In genomic region chr6:87909849-87910248, GRCh38 we compare ENCODE assay signal across 14 cellular contexts.
DNase-seq lines count a peak whose midpoint lies in the region; ATAC-seq and TF ChIP-seq lines count a peak whose summit lies in the region.
"Had no signal": no experiment of that assay in that cellular context is flagged by ENCODE, and none has a peak within 500 bp of the region (broad histone marks: within the 10 kb centered on the region; RNA-seq: fewer than 3 reads in every experiment).

No MANE protein-coding gene starts in this region.

- TF ChIP-seq CTCF in AG09309 (IDR thresholded peaks at IDR 0.05; ENCODE audit: control insufficient read depth, insufficient read depth, low read depth, low read length, missing control alignments), result no peak
- TF ChIP-seq CTCF in left lung (IDR thresholded peaks at IDR 0.05), result no peak
- no peak for TF ChIP-seq CTCF in CD4-positive, alpha-beta T cell (IDR thresholded peaks at IDR 0.05)
- TF ChIP-seq CTCF in spleen (IDR thresholded peaks at IDR 0.05 in 8 of 11, conservative IDR thresholded peaks at IDR 0.05 in 3 of 11), result no peak

- no peaks in the 10 kb centered on the region for H3K9me3 ChIP-seq in left lung
- no peaks in the 10 kb centered on the region for H3K9me3 ChIP-seq in CD4-positive, alpha-beta T cell (ENCODE audit: control insufficient read depth, low read length)
- H3K9me3 ChIP-seq in spleen, result no peaks in the 10 kb centered on the region
- H3K9me3 ChIP-seq: esophagus squamous epithelium had no signal

- H3K27me3 ChIP-seq in left lung (no peaks in the 10 kb centered on the region), spleen (replicated peaks in 1 of 7) (peaks cover 0 to 13% (median 0%) of the 10 kb centered on the region in 7 donors)
- H3K27me3 ChIP-seq in CD4-positive, alpha-beta T cell (ENCODE audit: control insufficient read depth, insufficient read depth, low read length), result peaks cover 7% of the 10 kb centered on the region

- no peak overlapping the region for H3K27ac Mint-ChIP-seq in CD4-positive, alpha-beta T cell
- H3K27ac Mint-ChIP-seq: memory B cell, T-helper 17 cell had no signal

- ATAC-seq in left lung (peak; percentile 35), GM21737 (IDR thresholded peaks at IDR 0.05; ENCODE audit: unreplicated experiment) (no peak)
- ATAC-seq in CD4-positive, alpha-beta T cell (ENCODE audit: poor library complexity), result no peak
- ATAC-seq: T-helper 17 cell had no signal

- H3K27ac ChIP-seq in left lung, result no peak overlapping the region
- H3K27ac ChIP-seq in CD4-positive, alpha-beta T cell (ENCODE audit: low read depth, low read length), result no peak overlapping the region
- no peak overlapping the region for H3K27ac ChIP-seq in spleen
- H3K27ac ChIP-seq: esophagus squamous epithelium had no signal

- CTCF ChIA-PET in CD4-positive, alpha-beta T cell (lab: Charles Lee), result no interaction called here

- no peak for TF ChIP-seq POLR2A in spleen (IDR thresholded peaks at IDR 0.05)

- peak; percentile 24 for DNase-seq in AG09309 (ENCODE audit: low read depth)
- peak; percentile 31 for DNase-seq in H4 (ENCODE audit: low spot score)
- DNase-seq in amniotic epithelial cell (ENCODE audit: low read depth), result peak; percentile 10
- DNase-seq in left lung, result no peak
- no peak for DNase-seq in CD4-positive, alpha-beta T cell
- no peak for DNase-seq in cerebellar cortex (ENCODE audit: low spot score)
- no peak for DNase-seq in spleen
- DNase-seq: activated gamma-delta T cell treated with Interleukin-2 at 50 U/mL for 16 hours, DMS153, esophagus squamous epithelium, NCI-H345, T-helper 17 cell had no signal

- H3K4me1 ChIP-seq in left lung, result no peaks in the 10 kb centered on the region
- peaks cover 0 to 19% (median 2%) of the 10 kb centered on the region in 6 donors for H3K4me1 ChIP-seq in spleen

- POLR2A ChIA-PET in CD4-positive, alpha-beta T cell (lab: Charles Lee), result no interaction called here

- intact Hi-C loops in left lung (cut with DNase I), result no loop called here
- intact Hi-C loops in CD4-positive, alpha-beta T cell (cut with DNase I, micrococcal nuclease), result no loop called here
- intact Hi-C loops in spleen (cut with DNase I; ENCODE audit: low total_unique reads), result no loop called here

- no peaks in the 10 kb centered on the region for H3K36me3 ChIP-seq in left lung
- no peaks in the 10 kb centered on the region for H3K36me3 ChIP-seq in spleen
- H3K36me3 ChIP-seq: esophagus squamous epithelium had no signal

- no peaks in the 10 kb centered on the region for H3K9me3 Mint-ChIP-seq in CD4-positive, alpha-beta T cell
- H3K9me3 Mint-ChIP-seq: memory B cell had no signal

- 84 to 92% (median 88%) methylated on average over 8 of the region's 8 CpGs for WGBS in spleen, 5 donors

- H3K4me1 Mint-ChIP-seq in CD4-positive, alpha-beta T cell (ENCODE audit: low read depth), result peaks cover 32% of the 10 kb centered on the region

- H3K4me3 ChIP-seq in AG09309 (ENCODE audit: control insufficient read depth, low read depth, low read length) (no peak overlapping the region), left lung (no peak overlapping the region), spleen (no peak overlapping the region)
- H3K4me3 ChIP-seq: esophagus squamous epithelium had no signal

- H3K4me3 Mint-ChIP-seq in CD4-positive, alpha-beta T cell, result no peak overlapping the region
- H3K4me3 Mint-ChIP-seq: memory B cell, T-helper 17 cell had no signal

- peaks cover 4% of the 10 kb centered on the region for H3K27me3 Mint-ChIP-seq in CD4-positive, alpha-beta T cell
- H3K27me3 Mint-ChIP-seq: memory B cell, T-helper 17 cell had no signal

- no peaks in the 10 kb centered on the region for H3K36me3 Mint-ChIP-seq in CD4-positive, alpha-beta T cell (ENCODE audit: low read depth)

Comparison
In these comparisons a context has a peak if more than half of its experiments do, and no peak if none do; other contexts are left out.
1. DNase-seq: peak in AG09309 (single experiment), H4 (single experiment) and amniotic epithelial cell (single experiment); none in left lung (0 of 2), CD4-positive, alpha-beta T cell (0 of 10), cerebellar cortex (single experiment) and spleen (single experiment).